ENCODE assay signal across 1 cellular context in the genomic region with DNA sequence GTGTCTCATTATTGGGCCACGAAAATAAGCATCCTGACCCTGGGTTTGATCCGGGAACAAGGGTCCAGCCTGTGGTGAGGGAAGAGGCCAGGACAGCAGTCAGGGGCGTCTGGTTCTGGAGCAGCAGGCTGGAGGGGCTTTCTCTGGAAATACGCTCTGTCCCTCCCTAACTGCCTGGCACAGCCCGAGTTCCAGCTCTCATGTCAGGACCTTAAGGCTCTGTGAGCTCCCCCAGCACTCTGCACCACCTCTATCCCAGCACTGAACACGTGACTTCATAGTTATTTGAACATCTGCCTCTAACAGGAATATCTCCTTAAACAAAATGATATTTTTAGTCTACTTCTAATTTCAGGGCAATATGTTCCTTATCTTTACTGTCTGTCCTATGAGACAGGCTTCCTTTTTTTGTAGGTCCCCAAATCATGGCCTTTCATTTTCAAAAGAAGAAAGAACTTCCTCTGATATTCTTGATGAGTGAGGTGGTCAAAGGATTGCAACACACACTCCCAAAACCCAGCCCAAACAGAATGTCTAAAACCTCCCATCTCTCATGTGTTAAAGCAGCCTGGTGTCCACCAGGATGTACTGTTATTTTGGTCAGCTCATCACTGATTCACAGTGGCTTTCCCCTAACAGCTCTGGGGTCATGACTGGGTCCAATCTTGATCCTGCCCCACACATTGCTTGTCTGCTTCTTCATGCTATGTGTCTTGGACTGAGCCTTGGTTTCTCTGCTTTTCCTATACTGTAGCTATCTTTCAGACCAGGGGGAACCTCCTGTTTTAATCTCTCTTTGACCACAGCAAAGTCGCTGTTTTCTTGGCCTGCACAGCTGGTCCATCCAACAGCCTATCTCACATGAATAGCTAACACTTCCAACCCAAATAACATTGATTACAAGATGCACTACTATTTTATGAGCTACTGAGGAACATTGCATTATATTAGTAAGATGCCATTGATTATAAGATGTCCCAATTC.
TF ChIP-seq lines count a peak whose summit lies in the region.

No MANE protein-coding gene starts in this region.

TF ChIP-seq in H1, 55 proteins besides CTCF, POLR2A, EP300 and RAD21:
- TF ChIP-seq CREB1 (IDR thresholded peaks at IDR 0.05) (no peak), TAF1 (IDR thresholded peaks at IDR 0.05; ENCODE audit: low read depth, low read length) (no peak), SP1 (IDR thresholded peaks at IDR 0.05; ENCODE audit: low read depth, low read length) (no peak)
